Comparison of ENCODE assay signal across 8 cellular contexts in genomic region chr16:31073073-31073822, GRCh38. TPM values are rescaled to one million over a fixed set of nuclear protein-coding genes. Genes with fewer than 3 reads are reported as not detected.
DNase-seq lines count a peak whose midpoint lies in the region; ATAC-seq lines count a peak whose summit lies in the region.

No MANE protein-coding gene starts in this region.

- H3K36me3 Mint-ChIP-seq in CD4-positive, CD25-positive, alpha-beta regulatory T cell = peaks cover 14% of the 10 kb centered on the region

- ATAC-seq in CD4-positive, CD25-positive, alpha-beta regulatory T cell (ENCODE audit: low read depth in 2 of 2) = peak; percentile 47 to 52
- ATAC-seq in GM19438 (IDR thresholded peaks at IDR 0.05; ENCODE audit: low read depth, unreplicated experiment) (peak; percentile 54), HG03558 (IDR thresholded peaks at IDR 0.05; ENCODE audit: extremely low read depth, unreplicated experiment) (peak; percentile 29)

- H3K9me3 ChIP-seq in CD4-positive, CD25-positive, alpha-beta regulatory T cell (ENCODE audit: control insufficient read depth in 2 of 2, low read length in 2 of 2) = no peaks in the 10 kb centered on the region

- peaks cover 5 to 52% (median 35%) of the 10 kb centered on the region in 4 donors for H3K4me1 Mint-ChIP-seq in CD4-positive, CD25-positive, alpha-beta regulatory T cell

- peaks cover 4% of the 10 kb centered on the region for H3K27me3 Mint-ChIP-seq in CD4-positive, CD25-positive, alpha-beta regulatory T cell

- DNase-seq in CD4-positive, CD25-positive, alpha-beta regulatory T cell = peak; percentile 83 to 91 (median 85)
- DNase-seq in NCI-H82 treated with DMSO at 0.1 percent for 48 hours (lab: John Stamatoyannopoulos, UW; ENCODE audit: unreplicated experiment) (peak; percentile 18), medulla oblongata (ENCODE audit: extremely low spot score) (peak; percentile 92)
- peak; percentile 65 to 81 for DNase-seq in activated CD8-positive, alpha-beta memory T cell treated with anti-CD3 and anti-CD28 coated beads for 1 hour (ENCODE audit: extremely low read depth in 1 of 2, low read depth in 1 of 2)
- DNase-seq in effector CD4-positive, alpha-beta T cell = peak; percentile 88
- peak; percentile 68 to 81 (median 72) for DNase-seq in stimulated activated CD4-positive, alpha-beta T cell treated with anti-CD3 and anti-CD28 coated beads, TNF-alpha, amount 100 ng/mL, for 4 hours (ENCODE audit: low read depth in 3 of 3)

- H3K4me1 ChIP-seq in CD4-positive, CD25-positive, alpha-beta regulatory T cell (ENCODE audit: control insufficient read depth, insufficient read depth, low read length, poor library complexity, severe bottlenecking) = peaks cover 30% of the 10 kb centered on the region

- H3K27ac Mint-ChIP-seq in CD4-positive, CD25-positive, alpha-beta regulatory T cell = peak overlapping the region; percentile 85 to 100 (median 97)

- H3K27ac ChIP-seq in CD4-positive, CD25-positive, alpha-beta regulatory T cell (ENCODE audit: insufficient read depth, low read length, poor library complexity, severe bottlenecking) = peak overlapping the region; percentile 96

- H3K27me3 ChIP-seq in CD4-positive, CD25-positive, alpha-beta regulatory T cell (ENCODE audit: control insufficient read depth, insufficient read depth, low read length) = no peaks in the 10 kb centered on the region

- no peaks in the 10 kb centered on the region for H3K9me3 Mint-ChIP-seq in CD4-positive, CD25-positive, alpha-beta regulatory T cell

- H3K36me3 ChIP-seq in CD4-positive, CD25-positive, alpha-beta regulatory T cell (ENCODE audit: control insufficient read depth, insufficient read depth, low read length) = peaks cover 20% of the 10 kb centered on the region

- H3K4me3 Mint-ChIP-seq in CD4-positive, CD25-positive, alpha-beta regulatory T cell = peak overlapping the region; percentile 90 to 98 (median 98)

- H3K4me3 ChIP-seq in CD4-positive, CD25-positive, alpha-beta regulatory T cell (ENCODE audit: low read depth, low read length) = peak overlapping the region; percentile 100

RNA-seq across cellular contexts. Expression of gene ZNF668, which starts 0.8 kb away (rescaled TPM):
- total RNA-seq in CD4-positive, CD25-positive, alpha-beta regulatory T cell = 16.8 TPM
- 10 to 100 TPM in 1 of 4 donors, 1 to 10 TPM in 3; 6.4 to 15.8 (median 7.6) TPM for polyA plus RNA-seq in CD4-positive, CD25-positive, alpha-beta regulatory T cell

RNA-seq across cellular contexts. Expression of gene ZNF646, which starts 1.0 kb away (rescaled TPM):
- 23.4 TPM for total RNA-seq in CD4-positive, CD25-positive, alpha-beta regulatory T cell
- 1 to 10 TPM; 2.2 to 5.5 (median 3.4) TPM for polyA plus RNA-seq in CD4-positive, CD25-positive, alpha-beta regulatory T cell

RNA-seq across cellular contexts. Expression of gene PRSS53, which starts 15.5 kb away (rescaled TPM):
- total RNA-seq in CD4-positive, CD25-positive, alpha-beta regulatory T cell = 8.2 TPM
- 1 to 10 TPM in 1 of 4 donors, under 1 TPM in 3; 0.41 to 1.7 (median 0.59) TPM for polyA plus RNA-seq in CD4-positive, CD25-positive, alpha-beta regulatory T cell

RNA-seq across cellular contexts. Expression of gene VKORC1, which starts 21.3 kb away (rescaled TPM):
- 38.1 TPM for total RNA-seq in CD4-positive, CD25-positive, alpha-beta regulatory T cell
- 100 to 1,000 TPM in 3 of 4 donors, 10 to 100 TPM in 1; 97.8 to 113 (median 105) TPM for polyA plus RNA-seq in CD4-positive, CD25-positive, alpha-beta regulatory T cell

RNA-seq across cellular contexts. Expression of gene BCKDK, which starts 34.9 kb away (rescaled TPM):
- total RNA-seq in CD4-positive, CD25-positive, alpha-beta regulatory T cell = 8.2 TPM
- polyA plus RNA-seq in CD4-positive, CD25-positive, alpha-beta regulatory T cell = 10 to 100 TPM; 19.5 to 24.7 (median 23.5) TPM

Comparison
In these comparisons a context has a peak if more than half of its experiments do, and no peak if none do; other contexts are left out.
1. Peak in every context shown above with its lines: DNase-seq, ATAC-seq, H3K4me3 ChIP-seq and H3K27ac ChIP-seq.
2. DNase-seq: peak in every context shown above with its lines; median percentile 92 in medulla oblongata; 88 in effector CD4-positive, alpha-beta T cell; 85 in CD4-positive, CD25-positive, alpha-beta regulatory T cell; 73 in activated CD8-positive, alpha-beta memory T cell treated with anti-CD3 and anti-CD28 coated beads for 1 hour; 72 in stimulated activated CD4-positive, alpha-beta T cell treated with anti-CD3 and anti-CD28 coated beads, TNF-alpha, amount 100 ng/mL, for 4 hours; 18 in NCI-H82 treated with DMSO at 0.1 percent for 48 hours.